In the genomic region with DNA sequence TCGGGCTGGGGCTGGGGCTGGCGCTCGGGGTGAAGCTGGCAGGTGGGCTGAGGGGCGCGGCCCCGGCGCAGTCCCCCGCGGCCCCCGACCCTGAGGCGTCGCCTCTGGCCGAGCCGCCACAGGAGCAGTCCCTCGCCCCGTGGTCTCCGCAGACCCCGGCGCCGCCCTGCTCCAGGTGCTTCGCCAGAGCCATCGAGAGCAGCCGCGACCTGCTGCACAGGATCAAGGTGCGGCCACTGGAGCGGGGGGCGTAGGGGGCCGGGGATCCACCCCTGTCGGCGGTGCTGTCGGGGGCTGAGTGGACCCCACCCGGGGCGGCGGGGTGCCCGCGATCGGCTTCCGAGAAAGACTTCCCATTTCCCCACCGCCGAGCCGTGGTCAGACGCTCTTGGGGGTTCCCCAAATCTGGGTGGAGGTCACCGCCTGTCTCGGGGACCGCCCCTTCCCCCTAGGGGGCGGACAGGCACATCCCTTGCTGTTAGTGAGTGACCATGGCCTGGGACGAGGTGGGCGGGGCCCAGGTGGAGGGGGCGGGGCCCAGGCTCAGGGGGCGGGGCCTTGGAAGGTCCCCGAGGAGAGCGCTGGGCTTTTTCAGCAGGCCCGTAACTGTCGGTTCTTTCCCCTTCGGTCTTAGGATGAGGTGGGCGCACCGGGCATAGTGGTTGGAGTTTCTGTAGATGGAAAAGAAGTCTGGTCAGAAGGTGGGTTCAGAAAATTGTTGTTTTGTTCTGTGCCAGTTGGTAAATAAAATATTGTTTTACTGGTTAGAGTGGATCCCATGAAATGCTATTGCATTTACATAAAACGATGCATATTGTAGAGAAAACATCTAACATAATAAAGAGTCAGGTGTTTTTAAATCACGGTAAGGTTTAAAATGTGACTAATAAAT, we compare ENCODE assay signal across 8 cellular contexts.
DNase-seq lines count a peak whose midpoint lies in the region; ATAC-seq and TF ChIP-seq lines count a peak whose summit lies in the region.

No MANE protein-coding gene starts in this region.

- ATAC-seq in HG02588 (IDR thresholded peaks at IDR 0.05; ENCODE audit: unreplicated experiment), result peak; percentile 86

- H3K4me3 ChIP-seq in GM12864 (ENCODE audit: low read depth, low read length), result peak overlapping the region; percentile 80
- H3K4me3 ChIP-seq in astrocyte of the cerebellum (ENCODE audit: low read depth, low read length), result peak overlapping the region; percentile 90

- TF ChIP-seq CTCF in GM12864 (IDR thresholded peaks at IDR 0.05; ENCODE audit: low read depth, low read length, missing control alignments), result no peak
- TF ChIP-seq CTCF in astrocyte of the cerebellum (IDR thresholded peaks at IDR 0.05; ENCODE audit: low read depth, low read length, missing control alignments), result peak; percentile 22

- in situ Hi-C loops in astrocyte of the cerebellum (cut with HindIII; ENCODE audit: low sequenced_read_pairs), result no loop called here

- peak; percentile 55 for DNase-seq in GM12864 (ENCODE audit: low read depth)
- DNase-seq in NCI-H1092 (lab: John Stamatoyannopoulos, UW), result peak; percentile 28
- peak; percentile 58 for DNase-seq in T1000 (lab: John Stamatoyannopoulos, UW)
- DNase-seq in astrocyte of the cerebellum (ENCODE audit: low read depth), result no peak
- peak in 50 of 51 donors; percentile 11 to 84 (median 62) for DNase-seq in hypothalamus (lab: John Stamatoyannopoulos, UW)
- peak; percentile 84 for DNase-seq in retina
- DNase-seq in NCI-H187 treated with DMSO at 0.1 percent for 48 hours (lab: John Stamatoyannopoulos, UW), result no peak

Comparison
In these comparisons a context has a peak if more than half of its experiments do, and no peak if none do; other contexts are left out.
1. DNase-seq: peak in GM12864 (single experiment), NCI-H1092 (single experiment), T1000 (single experiment), hypothalamus (50 of 51) and retina (single experiment); none in astrocyte of the cerebellum (single experiment) and NCI-H187 treated with DMSO at 0.1 percent for 48 hours (single experiment).